In the genomic region with DNA sequence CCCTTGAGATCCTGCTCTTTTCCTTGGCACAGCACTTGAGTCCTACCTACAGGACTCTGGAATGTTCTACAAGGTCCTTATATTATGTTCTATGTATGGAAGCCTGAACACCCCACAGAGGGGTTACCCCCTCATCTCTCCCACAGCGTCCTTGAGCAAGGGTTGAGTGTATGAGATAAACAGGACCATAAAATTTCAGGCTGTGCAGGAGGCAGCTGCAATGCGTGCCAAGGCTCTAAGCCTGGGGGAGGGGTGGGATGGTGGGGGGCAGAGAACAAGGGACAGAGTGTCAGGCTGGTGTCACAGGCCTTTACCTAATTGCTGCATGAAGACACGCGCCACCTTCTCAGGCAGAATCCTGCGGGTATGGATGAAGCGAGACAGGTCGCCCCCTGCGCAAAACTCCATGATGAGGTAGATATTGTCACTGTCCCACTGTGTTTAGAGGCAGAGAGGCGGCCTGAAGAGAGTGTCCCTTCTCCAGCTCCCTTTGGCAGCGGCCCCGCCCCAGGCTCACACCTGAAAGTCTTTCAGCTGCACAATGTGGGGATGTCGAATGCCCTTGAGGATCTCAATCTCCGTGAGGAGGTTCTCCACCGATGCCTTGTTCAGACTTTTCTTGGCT, we compare ENCODE assay signal across 1 cellular context.
TF ChIP-seq lines count a peak whose summit lies in the region.

No MANE protein-coding gene starts in this region.

TF ChIP-seq in K562, 482 proteins besides CTCF, POLR2A, EP300 and RAD21:
- TF ChIP-seq SMC3 (conservative IDR thresholded peaks at IDR 0.05; ENCODE audit: insufficient read depth, low read depth, low read length) (no peak), PRMT5 (CRISPR knock-in tag; IDR thresholded peaks at IDR 0.05) (no peak), RBM14 (IDR thresholded peaks at IDR 0.05; ENCODE audit: borderline replicate concordance, insufficient read depth, low read depth, low read length) (no peak), BHLHE40 (IDR thresholded peaks at IDR 0.05; ENCODE audit: low read length) (no peak), MXI1 (IDR thresholded peaks at IDR 0.05; ENCODE audit: low read depth, low read length) (no peak), HMG20A (CRISPR knock-in tag; conservative IDR thresholded peaks at IDR 0.05) (no peak), STAG1 (CRISPR knock-in tag; IDR thresholded peaks at IDR 0.05; ENCODE audit: borderline replicate concordance) (no peak), STAT5B (CRISPR knock-in tag; IDR thresholded peaks at IDR 0.05) (no peak), DPF2 (IDR thresholded peaks at IDR 0.05) (no peak), SAFB (IDR thresholded peaks at IDR 0.05; ENCODE audit: borderline replicate concordance, low read depth, low read length) (no peak)
- TF ChIP-seq, protein P1, sequence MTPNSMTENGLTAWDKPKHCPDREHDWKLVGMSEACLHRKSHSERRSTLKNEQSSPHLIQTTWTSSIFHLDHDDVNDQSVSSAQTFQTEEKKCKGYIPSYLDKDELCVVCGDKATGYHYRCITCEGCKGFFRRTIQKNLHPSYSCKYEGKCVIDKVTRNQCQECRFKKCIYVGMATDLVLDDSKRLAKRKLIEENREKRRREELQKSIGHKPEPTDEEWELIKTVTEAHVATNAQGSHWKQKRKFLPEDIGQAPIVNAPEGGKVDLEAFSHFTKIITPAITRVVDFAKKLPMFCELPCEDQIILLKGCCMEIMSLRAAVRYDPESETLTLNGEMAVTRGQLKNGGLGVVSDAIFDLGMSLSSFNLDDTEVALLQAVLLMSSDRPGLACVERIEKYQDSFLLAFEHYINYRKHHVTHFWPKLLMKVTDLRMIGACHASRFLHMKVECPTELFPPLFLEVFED (CRISPR knock-in tag; conservative IDR thresholded peaks at IDR 0.05): no peak
- TF ChIP-seq, protein P2, sequence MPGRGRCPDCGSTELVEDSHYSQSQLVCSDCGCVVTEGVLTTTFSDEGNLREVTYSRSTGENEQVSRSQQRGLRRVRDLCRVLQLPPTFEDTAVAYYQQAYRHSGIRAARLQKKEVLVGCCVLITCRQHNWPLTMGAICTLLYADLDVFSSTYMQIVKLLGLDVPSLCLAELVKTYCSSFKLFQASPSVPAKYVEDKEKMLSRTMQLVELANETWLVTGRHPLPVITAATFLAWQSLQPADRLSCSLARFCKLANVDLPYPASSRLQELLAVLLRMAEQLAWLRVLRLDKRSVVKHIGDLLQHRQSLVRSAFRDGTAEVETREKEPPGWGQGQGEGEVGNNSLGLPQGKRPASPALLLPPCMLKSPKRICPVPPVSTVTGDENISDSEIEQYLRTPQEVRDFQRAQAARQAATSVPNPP (IDR thresholded peaks at IDR 0.05; ENCODE audit: borderline replicate concordance, insufficient read depth, insufficient read length): no peak
- TF ChIP-seq, protein P3, sequence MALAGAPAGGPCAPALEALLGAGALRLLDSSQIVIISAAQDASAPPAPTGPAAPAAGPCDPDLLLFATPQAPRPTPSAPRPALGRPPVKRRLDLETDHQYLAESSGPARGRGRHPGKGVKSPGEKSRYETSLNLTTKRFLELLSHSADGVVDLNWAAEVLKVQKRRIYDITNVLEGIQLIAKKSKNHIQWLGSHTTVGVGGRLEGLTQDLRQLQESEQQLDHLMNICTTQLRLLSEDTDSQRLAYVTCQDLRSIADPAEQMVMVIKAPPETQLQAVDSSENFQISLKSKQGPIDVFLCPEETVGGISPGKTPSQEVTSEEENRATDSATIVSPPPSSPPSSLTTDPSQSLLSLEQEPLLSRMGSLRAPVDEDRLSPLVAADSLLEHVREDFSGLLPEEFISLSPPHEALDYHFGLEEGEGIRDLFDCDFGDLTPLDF (CRISPR knock-in tag; IDR thresholded peaks at IDR 0.05): no peak
- TF ChIP-seq, protein P4, sequence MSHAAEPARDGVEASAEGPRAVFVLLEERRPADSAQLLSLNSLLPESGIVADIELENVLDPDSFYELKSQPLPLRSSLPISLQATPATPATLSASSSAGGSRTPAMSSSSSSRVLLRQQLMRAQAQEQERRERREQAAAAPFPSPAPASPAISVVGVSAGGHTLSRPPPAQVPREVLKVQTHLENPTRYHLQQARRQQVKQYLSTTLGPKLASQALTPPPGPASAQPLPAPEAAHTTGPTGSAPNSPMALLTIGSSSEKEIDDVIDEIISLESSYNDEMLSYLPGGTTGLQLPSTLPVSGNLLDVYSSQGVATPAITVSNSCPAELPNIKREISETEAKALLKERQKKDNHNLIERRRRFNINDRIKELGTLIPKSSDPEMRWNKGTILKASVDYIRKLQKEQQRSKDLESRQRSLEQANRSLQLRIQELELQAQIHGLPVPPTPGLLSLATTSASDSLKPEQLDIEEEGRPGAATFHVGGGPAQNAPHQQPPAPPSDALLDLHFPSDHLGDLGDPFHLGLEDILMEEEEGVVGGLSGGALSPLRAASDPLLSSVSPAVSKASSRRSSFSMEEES (CRISPR knock-in tag; IDR thresholded peaks at IDR 0.05): no peak
- TF ChIP-seq, protein P5, sequence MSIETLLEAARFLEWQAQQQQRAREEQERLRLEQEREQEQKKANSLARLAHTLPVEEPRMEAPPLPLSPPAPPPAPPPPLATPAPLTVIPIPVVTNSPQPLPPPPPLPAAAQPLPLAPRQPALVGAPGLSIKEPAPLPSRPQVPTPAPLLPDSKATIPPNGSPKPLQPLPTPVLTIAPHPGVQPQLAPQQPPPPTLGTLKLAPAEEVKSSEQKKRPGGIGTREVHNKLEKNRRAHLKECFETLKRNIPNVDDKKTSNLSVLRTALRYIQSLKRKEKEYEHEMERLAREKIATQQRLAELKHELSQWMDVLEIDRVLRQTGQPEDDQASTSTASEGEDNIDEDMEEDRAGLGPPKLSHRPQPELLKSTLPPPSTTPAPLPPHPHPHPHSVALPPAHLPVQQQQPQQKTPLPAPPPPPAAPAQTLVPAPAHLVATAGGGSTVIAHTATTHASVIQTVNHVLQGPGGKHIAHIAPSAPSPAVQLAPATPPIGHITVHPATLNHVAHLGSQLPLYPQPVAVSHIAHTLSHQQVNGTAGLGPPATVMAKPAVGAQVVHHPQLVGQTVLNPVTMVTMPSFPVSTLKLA (conservative IDR thresholded peaks at IDR 0.05): no peak
- TF ChIP-seq, protein P6, sequence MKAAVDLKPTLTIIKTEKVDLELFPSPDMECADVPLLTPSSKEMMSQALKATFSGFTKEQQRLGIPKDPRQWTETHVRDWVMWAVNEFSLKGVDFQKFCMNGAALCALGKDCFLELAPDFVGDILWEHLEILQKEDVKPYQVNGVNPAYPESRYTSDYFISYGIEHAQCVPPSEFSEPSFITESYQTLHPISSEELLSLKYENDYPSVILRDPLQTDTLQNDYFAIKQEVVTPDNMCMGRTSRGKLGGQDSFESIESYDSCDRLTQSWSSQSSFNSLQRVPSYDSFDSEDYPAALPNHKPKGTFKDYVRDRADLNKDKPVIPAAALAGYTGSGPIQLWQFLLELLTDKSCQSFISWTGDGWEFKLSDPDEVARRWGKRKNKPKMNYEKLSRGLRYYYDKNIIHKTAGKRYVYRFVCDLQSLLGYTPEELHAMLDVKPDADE (conservative IDR thresholded peaks at IDR 0.05; ENCODE audit: control insufficient read depth, low read depth, low read length): no peak
- TF ChIP-seq, protein P7, sequence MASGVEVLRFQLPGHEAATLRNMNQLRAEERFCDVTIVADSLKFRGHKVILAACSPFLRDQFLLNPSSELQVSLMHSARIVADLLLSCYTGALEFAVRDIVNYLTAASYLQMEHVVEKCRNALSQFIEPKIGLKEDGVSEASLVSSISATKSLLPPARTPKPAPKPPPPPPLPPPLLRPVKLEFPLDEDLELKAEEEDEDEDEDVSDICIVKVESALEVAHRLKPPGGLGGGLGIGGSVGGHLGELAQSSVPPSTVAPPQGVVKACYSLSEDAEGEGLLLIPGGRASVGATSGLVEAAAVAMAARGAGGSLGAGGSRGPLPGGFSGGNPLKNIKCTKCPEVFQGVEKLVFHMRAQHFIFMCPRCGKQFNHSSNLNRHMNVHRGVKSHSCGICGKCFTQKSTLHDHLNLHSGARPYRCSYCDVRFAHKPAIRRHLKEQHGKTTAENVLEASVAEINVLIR (CRISPR knock-in tag; IDR thresholded peaks at IDR 0.05): no peak
TF ChIP-seq in K562: peak in this region for 0.
